In genomic region chr2:240795916-240796510, GRCh38 we compare ENCODE assay signal across 13 cellular contexts. TPM values are rescaled to one million over a fixed set of nuclear protein-coding genes. Genes with fewer than 3 reads are reported as not detected.
DNase-seq lines count a peak whose midpoint lies in the region; ATAC-seq and TF ChIP-seq lines count a peak whose summit lies in the region.
"Had no signal": no experiment of that assay in that cellular context is flagged by ENCODE, and none has a peak within 500 bp of the region (broad histone marks: within the 10 kb centered on the region; RNA-seq: fewer than 3 reads in every experiment).

No MANE protein-coding gene starts in this region.

- no peak for ATAC-seq in HG03025 (IDR thresholded peaks at IDR 0.05; ENCODE audit: low FRiP score, unreplicated experiment)
- no peak for ATAC-seq in HG03442 (IDR thresholded peaks at IDR 0.05; ENCODE audit: unreplicated experiment)

- H3K36me3 Mint-ChIP-seq in brain (peaks cover 51% of the 10 kb centered on the region), nephron (ENCODE audit: low read depth) (peaks cover 1% of the 10 kb centered on the region)

- H3K4me3 Mint-ChIP-seq in brain (no peak overlapping the region), nephron (no peak overlapping the region)

- H3K9me3 Mint-ChIP-seq in brain (peaks cover 1 to 8% (median 6%) of the 10 kb centered on the region in 5 experiments), nephron (peaks cover 10% of the 10 kb centered on the region)

- no peaks in the 10 kb centered on the region for H3K27me3 ChIP-seq in BE2C

- H3K27me3 Mint-ChIP-seq in brain (no peaks in the 10 kb centered on the region), nephron (ENCODE audit: low read depth) (peaks cover 6% of the 10 kb centered on the region)

- H3K27ac Mint-ChIP-seq in brain, result peak overlapping the region in 3 of 5 experiments; percentile 16 to 62 (median 36)
- peak overlapping the region in 2 of 3 experiments; percentile 87 to 93 for H3K27ac Mint-ChIP-seq in nephron

- H3K4me1 Mint-ChIP-seq in brain (peaks cover 76% of the 10 kb centered on the region), nephron (peaks cover 70% of the 10 kb centered on the region)

- no peak overlapping the region for H3K4me3 ChIP-seq in BE2C (ENCODE audit: low read depth, low read length)
- H3K4me3 ChIP-seq: PC-9 had no signal

- H3K36me3 ChIP-seq in BE2C, result peaks cover 5% of the 10 kb centered on the region

- peak; percentile 22 for DNase-seq in activated CD4-positive, CD25-positive, alpha-beta regulatory T cell treated with anti-CD3 and anti-CD28 coated beads, Interleukin-2, amount 50 U/mL, for 72 hours
- no peak for DNase-seq in activated CD4-positive, CD25-positive, alpha-beta regulatory T cell (lab: John Stamatoyannopoulos, UW)
- peak; percentile 3 for DNase-seq in BE2C
- no peak for DNase-seq in NK-92 treated with Interleukin-12 subunit alpha and Interleukin-12 subunit beta, amount 100 ng/mL, for 24 hours (lab: John Stamatoyannopoulos, UW)
- DNase-seq: NCI-H1436, NCI-H2081 treated with DMSO at 0.1 percent for 48 hours, NCI-H2227 treated with DMSO at 0.1 percent for 48 hours, NCI-H524 treated with DMSO at 0.1 percent for 48 hours, PC-9 had no signal

- TF ChIP-seq CTCF in BE2C (IDR thresholded peaks at IDR 0.05; ENCODE audit: low read depth, low read length) (no peak), brain (conservative IDR thresholded peaks at IDR 0.05) (no peak), nephron (IDR thresholded peaks at IDR 0.05; ENCODE audit: unreplicated experiment in 3 of 3) (no peak)

- no peaks in the 10 kb centered on the region for H3K4me1 ChIP-seq in BE2C

- H3K9me3 ChIP-seq in BE2C, result no peaks in the 10 kb centered on the region

RNA-seq across cellular contexts. Expression of gene KIF1A, which starts 24.0 kb away (rescaled TPM):
- polyA plus RNA-seq in BE2C (2012; ENCODE audit: insufficient read depth, insufficient read length, low read depth), result 158 TPM
- polyA plus RNA-seq in brain (ENCODE audit: insufficient read depth, low read depth, low replicate concordance), result 574 TPM

Comparison
In these comparisons a context has a peak if more than half of its experiments do, and no peak if none do; other contexts are left out.
1. DNase-seq: peak in activated CD4-positive, CD25-positive, alpha-beta regulatory T cell treated with anti-CD3 and anti-CD28 coated beads, Interleukin-2, amount 50 U/mL, for 72 hours (single experiment) and BE2C (single experiment); none in activated CD4-positive, CD25-positive, alpha-beta regulatory T cell (0 of 4) and NK-92 treated with Interleukin-12 subunit alpha and Interleukin-12 subunit beta, amount 100 ng/mL, for 24 hours (single experiment).